In genomic region chr12:31204995-31205582, GRCh38 we compare ENCODE assay signal across 10 cellular contexts.
DNase-seq lines count a peak whose midpoint lies in the region; ATAC-seq and TF ChIP-seq lines count a peak whose summit lies in the region.
"Had no signal": no experiment of that assay in that cellular context is flagged by ENCODE, and none has a peak within 500 bp of the region (broad histone marks: within the 10 kb centered on the region; RNA-seq: fewer than 3 reads in every experiment).

No MANE protein-coding gene starts in this region.

- H3K4me3 ChIP-seq in RWPE2 (ENCODE audit: severe bottlenecking) (no peak overlapping the region), esophagus muscularis mucosa (no peak overlapping the region)
- H3K4me3 ChIP-seq: cardiac muscle cell had no signal

- TF ChIP-seq POLR2A in esophagus muscularis mucosa (IDR thresholded peaks at IDR 0.05; ENCODE audit: low read depth), result no peak

- H3K4me1 ChIP-seq in RWPE2 (ENCODE audit: insufficient read depth, poor library complexity, severe bottlenecking) (peaks cover 17% of the 10 kb centered on the region), esophagus muscularis mucosa (no peaks in the 10 kb centered on the region)

- H3K27me3 ChIP-seq in RWPE2 (ENCODE audit: insufficient read depth, poor library complexity, severe bottlenecking) (no peaks in the 10 kb centered on the region), esophagus muscularis mucosa (no peaks in the 10 kb centered on the region)
- H3K27me3 ChIP-seq: cardiac muscle cell had no signal

- TF ChIP-seq EP300 in esophagus muscularis mucosa (IDR thresholded peaks at IDR 0.05), result no peak

- peaks cover 2% of the 10 kb centered on the region for H3K27me3 Mint-ChIP-seq in mesothelial cell of epicardium (ENCODE audit: low read depth)

- DNase-seq in RWPE2 (ENCODE audit: low spot score) (no peak), mesothelial cell of epicardium (ENCODE audit: low spot score in 2 of 2, unreplicated experiment in 2 of 2) (no peak), G401 (ENCODE audit: low spot score) (no peak), esophagus muscularis mucosa (ENCODE audit: extremely low spot score) (no peak), AML-193 (lab: John Stamatoyannopoulos, UW) (no peak), substantia nigra (lab: John Stamatoyannopoulos, UW) (no peak)
- DNase-seq: MV-4-11 had no signal

- no peak overlapping the region for H3K4me3 Mint-ChIP-seq in mesothelial cell of epicardium

- 27% methylated on average over 3 of the region's 3 CpGs for WGBS in esophagus muscularis mucosa

- intact Hi-C loops in esophagus muscularis mucosa (cut with DNase I), result no loop called here

- peaks cover 4% of the 10 kb centered on the region for H3K9me3 Mint-ChIP-seq in mesothelial cell of epicardium

- H3K9me3 ChIP-seq in RWPE2 (ENCODE audit: severe bottlenecking) (no peaks in the 10 kb centered on the region), esophagus muscularis mucosa (no peaks in the 10 kb centered on the region)

- H3K36me3 Mint-ChIP-seq in mesothelial cell of epicardium, result no peaks in the 10 kb centered on the region

- in situ Hi-C loops in G401 (cut with HindIII; ENCODE audit: low sequenced_read_pairs), result no loop called here

- ATAC-seq in GM18870 (IDR thresholded peaks at IDR 0.05; ENCODE audit: unreplicated experiment) (peak; percentile 90), HG02642 (IDR thresholded peaks at IDR 0.05; ENCODE audit: poor library complexity, unreplicated experiment) (peak; percentile 93), RWPE2 (ENCODE audit: low read depth) (0 out of 3 replicates have a peak, but pooled peaks have one; percentile 19)

- no peaks in the 10 kb centered on the region for H3K36me3 ChIP-seq in RWPE2 (ENCODE audit: low read depth)
- no peaks in the 10 kb centered on the region for H3K36me3 ChIP-seq in esophagus muscularis mucosa
- H3K36me3 ChIP-seq: cardiac muscle cell had no signal

- H3K27ac Mint-ChIP-seq in mesothelial cell of epicardium, result peak overlapping the region; percentile 18

- TF ChIP-seq CTCF in RWPE2 (IDR thresholded peaks at IDR 0.05; ENCODE audit: poor library complexity, severe bottlenecking) (no peak), mesothelial cell of epicardium (IDR thresholded peaks at IDR 0.05; ENCODE audit: unreplicated experiment) (no peak), esophagus muscularis mucosa (IDR thresholded peaks at IDR 0.05) (no peak)

- H3K4me1 Mint-ChIP-seq in mesothelial cell of epicardium, result peaks cover 18% of the 10 kb centered on the region

- H3K27ac ChIP-seq in RWPE2 (ENCODE audit: poor library complexity, severe bottlenecking) (no peak overlapping the region), esophagus muscularis mucosa (replicated peaks in 1 of 4) (no peak overlapping the region), substantia nigra (ENCODE audit: low read depth, low read length, poor library complexity, severe bottlenecking) (no peak overlapping the region)
- H3K27ac ChIP-seq: cardiac muscle cell had no signal

Comparison
In these comparisons a context has a peak if more than half of its experiments do, and no peak if none do; other contexts are left out.
1. ATAC-seq: peak in every context shown above with its lines; median percentile 93 in HG02642; 90 in GM18870; 19 in RWPE2.